In the genomic region with DNA sequence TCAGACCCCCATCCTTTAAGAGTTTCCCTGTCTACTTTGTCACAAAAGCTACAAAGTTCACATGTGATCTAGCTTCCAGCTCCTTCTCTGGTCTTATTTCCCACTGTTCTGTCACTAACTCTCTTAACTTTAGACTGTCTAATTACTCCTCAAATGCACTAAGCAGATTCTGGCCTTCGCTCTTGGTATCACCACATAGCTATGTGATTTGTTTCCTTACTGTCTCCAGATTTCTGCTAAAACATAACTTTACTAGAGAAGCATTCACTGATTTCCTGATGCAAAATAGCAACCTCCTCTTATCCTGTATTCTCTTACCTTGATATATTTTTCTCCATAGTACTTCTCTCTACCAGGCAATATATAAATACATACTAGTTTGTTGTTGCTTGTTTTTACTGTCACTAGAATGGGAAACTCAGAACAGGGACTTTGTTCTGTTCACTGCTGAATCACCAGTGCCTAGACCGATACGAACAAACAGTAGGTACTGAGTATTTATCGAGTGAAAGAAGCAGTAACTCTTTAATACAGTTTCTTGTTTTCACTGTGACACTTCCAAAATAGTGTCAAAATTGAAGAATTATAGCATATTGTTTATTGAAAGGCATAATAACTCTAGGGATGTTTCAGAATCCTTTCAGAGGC, we compare ENCODE assay signal across 11 cellular contexts.
DNase-seq lines count a peak whose midpoint lies in the region; FAIRE-seq and TF ChIP-seq lines count a peak whose summit lies in the region.
"Had no signal": no experiment of that assay in that cellular context is flagged by ENCODE, and none has a peak within 500 bp of the region (broad histone marks: within the 10 kb centered on the region; RNA-seq: fewer than 3 reads in every experiment).

No MANE protein-coding gene starts in this region.

- TF ChIP-seq CTCF in Calu3 (IDR thresholded peaks at IDR 0.05; ENCODE audit: unreplicated experiment): no peak
- no peak for TF ChIP-seq CTCF in nephron (IDR thresholded peaks at IDR 0.05; ENCODE audit: unreplicated experiment in 3 of 3)
- TF ChIP-seq CTCF in transverse colon (IDR thresholded peaks at IDR 0.05): no peak

- no peak for TF ChIP-seq EP300 in transverse colon (IDR thresholded peaks at IDR 0.05; ENCODE audit: low read depth)

- CTCF ChIA-PET in Calu3 (lab: Charles Lee): no interaction called here

- no peak overlapping the region for H3K4me3 ChIP-seq in transverse colon

- H3K27ac ChIP-seq in epithelial cell of prostate (peak overlapping the region; percentile 76), transverse colon (no peak overlapping the region)

- peaks cover 11% of the 10 kb centered on the region for H3K4me1 Mint-ChIP-seq in Calu3 (ENCODE audit: low read depth, unreplicated experiment)
- H3K4me1 Mint-ChIP-seq in nephron: peaks cover 26% of the 10 kb centered on the region
- peaks cover 10% of the 10 kb centered on the region for H3K4me1 Mint-ChIP-seq in activated CD4-positive, alpha-beta T cell treated with anti-CD3 and anti-CD28 coated beads, Interleukin-2, amount 10 ng/mL, durations not matched to agents 24 days and 14 days

- H3K27me3 ChIP-seq in transverse colon: no peaks in the 10 kb centered on the region

- intact Hi-C loops in Calu3 (cut with micrococcal nuclease; ENCODE audit: unreplicated experiment): loop anchor here (1.0 to 10.0 kb wide), 2 partner anchors 86 to 173 kb away; no protein-coding TSS in a partner anchor
- intact Hi-C loops in activated CD4-positive, alpha-beta T cell treated with anti-CD3 and anti-CD28 coated beads, Interleukin-2, amount 10 ng/mL, durations not matched to agents 24 days and 14 days (cut with micrococcal nuclease): loop anchor here (2.0 kb wide), 1 partner anchor 172 kb away; no protein-coding TSS in a partner anchor
- intact Hi-C loops in transverse colon (cut with DNase I; ENCODE audit: low total_unique reads): no loop called here

- in situ Hi-C loops in transverse colon (cut with MboI; ENCODE audit: low pct_ligation_motif_present in 1 of 4, low pct_unique_long_range_greater_than_20kb in 1 of 4, low sequenced_read_pairs in 3 of 4): no loop called here

- H3K27ac Mint-ChIP-seq in Calu3 (ENCODE audit: unreplicated experiment) (peak overlapping the region; percentile 43), nephron (peak overlapping the region; percentile 16 to 76 (median 52))
- no peak overlapping the region for H3K27ac Mint-ChIP-seq in activated CD4-positive, alpha-beta T cell treated with anti-CD3 and anti-CD28 coated beads, Interleukin-2, amount 10 ng/mL, durations not matched to agents 24 days and 14 days

- H3K27me3 Mint-ChIP-seq in Calu3 (ENCODE audit: unreplicated experiment): no peaks in the 10 kb centered on the region
- no peaks in the 10 kb centered on the region for H3K27me3 Mint-ChIP-seq in nephron (ENCODE audit: low read depth)
- H3K27me3 Mint-ChIP-seq in activated CD4-positive, alpha-beta T cell treated with anti-CD3 and anti-CD28 coated beads, Interleukin-2, amount 10 ng/mL, durations not matched to agents 24 days and 14 days: no peaks in the 10 kb centered on the region

- 76 to 83% methylated on average over 4 of the region's 4 CpGs for WGBS in transverse colon (ENCODE audit: low coverage in 1 of 2), 2 donors

- H3K4me3 Mint-ChIP-seq in Calu3 (ENCODE audit: low read depth, unreplicated experiment) (no peak overlapping the region), nephron (no peak overlapping the region)
- no peak overlapping the region for H3K4me3 Mint-ChIP-seq in activated CD4-positive, alpha-beta T cell treated with anti-CD3 and anti-CD28 coated beads, Interleukin-2, amount 10 ng/mL, durations not matched to agents 24 days and 14 days
- H3K4me3 Mint-ChIP-seq: natural killer cell had no signal

- no TSS peak for BruUV-seq in Calu3 (replicated peaks; lab: Mats Ljungman, UMichigan)

- TF ChIP-seq POLR2A in transverse colon (IDR thresholded peaks at IDR 0.05): no peak

- no peak for DNase-seq in Calu3
- peak; percentile 59 for DNase-seq in RCC 7860 (ENCODE audit: low spot score)
- no peak for DNase-seq in epithelial cell of prostate (ENCODE audit: low read depth, low spot score)
- no peak for DNase-seq in activated CD4-positive, alpha-beta T cell treated with anti-CD3 and anti-CD28 coated beads, Interleukin-2, amount 10 ng/mL, durations not matched to agents 24 days and 14 days
- DNase-seq in NCI-H1417 treated with DMSO at 0.1 percent for 48 hours (lab: John Stamatoyannopoulos, UW): no peak
- DNase-seq in transverse colon: no peak
- DNase-seq in activated effector memory CD4-positive, alpha-beta T cell treated with anti-CD3 and anti-CD28 coated beads, Interleukin-2, amount 50 U/mL, for 16 hours: no peak
- DNase-seq: cortex of kidney; natural killer cell; stimulated activated naive CD4-positive, alpha-beta T cell treated with Interleukin-2 at 50 U/mL for 16 hours had no signal

- H3K9me3 ChIP-seq in transverse colon: no peaks in the 10 kb centered on the region

- no peak for FAIRE-seq in RCC 7860 (lab: Jason Lieb, UNC)

- H3K9me3 Mint-ChIP-seq in Calu3 (ENCODE audit: low read depth, unreplicated experiment) (no peaks in the 10 kb centered on the region), nephron (no peaks in the 10 kb centered on the region)
- H3K9me3 Mint-ChIP-seq in activated CD4-positive, alpha-beta T cell treated with anti-CD3 and anti-CD28 coated beads, Interleukin-2, amount 10 ng/mL, durations not matched to agents 24 days and 14 days: no peaks in the 10 kb centered on the region
- H3K9me3 Mint-ChIP-seq: natural killer cell had no signal

- no peaks in the 10 kb centered on the region for H3K36me3 ChIP-seq in transverse colon

- no peaks in the 10 kb centered on the region for H3K4me1 ChIP-seq in transverse colon

- no peaks in the 10 kb centered on the region for H3K36me3 Mint-ChIP-seq in Calu3 (ENCODE audit: insufficient read depth, unreplicated experiment)
- H3K36me3 Mint-ChIP-seq in nephron (ENCODE audit: low read depth): no peaks in the 10 kb centered on the region
- H3K36me3 Mint-ChIP-seq in activated CD4-positive, alpha-beta T cell treated with anti-CD3 and anti-CD28 coated beads, Interleukin-2, amount 10 ng/mL, durations not matched to agents 24 days and 14 days (ENCODE audit: low read depth): peaks cover 3% of the 10 kb centered on the region
- H3K36me3 Mint-ChIP-seq: natural killer cell had no signal
